7 cellular contexts compared by ENCODE assay signal in the genomic region with DNA sequence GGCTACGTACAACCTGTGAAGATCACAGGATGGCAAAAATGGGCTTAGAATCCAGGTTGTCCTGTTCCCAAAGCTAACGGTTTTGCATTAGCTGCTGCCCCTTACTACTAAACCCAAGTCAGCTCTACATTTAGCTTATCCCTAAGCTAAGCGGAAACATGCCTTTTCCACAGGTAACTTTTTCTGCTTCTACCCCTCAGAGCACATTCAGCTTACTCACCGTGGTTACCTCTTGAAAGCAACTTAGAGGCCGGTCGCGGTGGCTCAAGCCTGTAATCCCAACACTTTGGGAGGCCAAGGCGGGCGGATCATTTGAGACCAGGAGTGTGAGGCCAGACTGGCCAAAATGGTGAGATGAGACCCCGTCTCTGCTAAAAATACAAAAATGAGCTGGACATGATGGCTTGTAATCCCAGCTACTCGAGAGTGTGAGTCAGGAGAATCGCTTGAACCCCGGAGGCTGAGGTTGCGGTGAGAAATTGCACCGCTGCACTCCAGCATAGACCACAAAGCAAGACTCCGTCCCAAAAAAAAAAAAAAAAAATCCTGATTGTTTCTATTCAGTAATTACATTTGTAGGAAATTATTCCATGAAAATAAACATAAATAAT. TPM values are rescaled to one million over a fixed set of nuclear protein-coding genes. Genes with fewer than 3 reads are reported as not detected.
DNase-seq lines count a peak whose midpoint lies in the region; ATAC-seq lines count a peak whose summit lies in the region.

No MANE protein-coding gene starts in this region.

- peaks cover 2% of the 10 kb centered on the region for H3K79me1 ChIP-seq in neuronal stem cell (ENCODE audit: low read depth, low read length)

- peak overlapping the region; percentile 57 for H3K14ac ChIP-seq in neuronal stem cell (ENCODE audit: low read length)

- H3K4me2 ChIP-seq in GM23248 (ENCODE audit: unreplicated experiment) (peak overlapping the region; percentile 81), neuronal stem cell (ENCODE audit: insufficient read depth, low read length, poor library complexity, severe bottlenecking) (peak overlapping the region; percentile 51)

- no peak overlapping the region for H2BK120ac ChIP-seq in neuronal stem cell (ENCODE audit: low read depth, low read length)

- H3K4me3 ChIP-seq in GM23248 = peak overlapping the region; percentile 63
- H3K4me3 ChIP-seq in endocrine pancreas (ENCODE audit: control insufficient read depth, insufficient read depth, low read length) = peak overlapping the region; percentile 70
- H3K4me3 ChIP-seq in neuronal stem cell (ENCODE audit: low read length in 2 of 2) = peak overlapping the region; percentile 72 to 80

- DNase-seq in GM23248 (no peak), RPMI7951 (ENCODE audit: low read depth) (peak; percentile 85), neuronal stem cell (ENCODE audit: low spot score) (no peak), NCI-H1436 treated with DMSO at 0.1 percent for 48 hours (lab: John Stamatoyannopoulos, UW) (no peak)

- H3K36me3 ChIP-seq in GM23248 (ENCODE audit: low read depth) (no peaks in the 10 kb centered on the region), endocrine pancreas (ENCODE audit: control insufficient read depth, insufficient read depth, low read length) (no peaks in the 10 kb centered on the region), neuronal stem cell (replicated peaks in 1 of 2; ENCODE audit: control insufficient read depth in 2 of 2, insufficient read depth in 2 of 2, low read length in 2 of 2) (peaks cover 0 to 4% of the 10 kb centered on the region in 2 donors)

- no peak overlapping the region for H4K8ac ChIP-seq in neuronal stem cell (ENCODE audit: low read depth, low read length)

- H2BK15ac ChIP-seq in neuronal stem cell (ENCODE audit: low read length) = no peak overlapping the region

- H3F3A ChIP-seq in GM23248 (ENCODE audit: insufficient read depth) = peaks cover 12% of the 10 kb centered on the region; the same call in 1 of the 2 replicates

- H3K79me2 ChIP-seq in GM23248 (ENCODE audit: insufficient read depth) = peaks cover 43% of the 10 kb centered on the region

- no peak overlapping the region for H3K23ac ChIP-seq in neuronal stem cell (ENCODE audit: low read depth, low read length, poor library complexity)

- in situ Hi-C loops in GM23248 (cut with MboI) = no loop called here

- no peak overlapping the region for H4K91ac ChIP-seq in neuronal stem cell (ENCODE audit: low read depth, low read length, poor library complexity)

- no peak overlapping the region for H3K4ac ChIP-seq in neuronal stem cell (ENCODE audit: low read length)

- no peaks in the 10 kb centered on the region for H4K20me1 ChIP-seq in GM23248 (ENCODE audit: insufficient read depth)

- peak overlapping the region; percentile 23 for H2AK5ac ChIP-seq in neuronal stem cell (ENCODE audit: low read depth, low read length)

- H3K27ac ChIP-seq in GM23248 = peak overlapping the region; percentile 93
- H3K27ac ChIP-seq in neuronal stem cell (replicated peaks; ENCODE audit: low read length) = peak overlapping the region; percentile 93

- H3K9me3 ChIP-seq in GM23248 (ENCODE audit: low read depth) (no peaks in the 10 kb centered on the region), endocrine pancreas (ENCODE audit: control insufficient read depth, low read length) (no peaks in the 10 kb centered on the region), neuronal stem cell (replicated peaks in 1 of 2; ENCODE audit: control insufficient read depth in 2 of 2, insufficient read depth in 1 of 2, low read depth in 1 of 2, low read length in 2 of 2) (no peaks in the 10 kb centered on the region)

- H3K9ac ChIP-seq in GM23248 (peak overlapping the region; percentile 95), endocrine pancreas (ENCODE audit: control insufficient read depth, insufficient read depth, low read length) (peak overlapping the region; percentile 27), neuronal stem cell (ENCODE audit: low read depth, low read length, poor library complexity) (peak overlapping the region; percentile 71)

- no peak overlapping the region for H2BK5ac ChIP-seq in neuronal stem cell (ENCODE audit: low read length)

- H3K9me2 ChIP-seq in GM23248 (ENCODE audit: insufficient read depth) = no peaks in the 10 kb centered on the region

- H2BK12ac ChIP-seq in neuronal stem cell (ENCODE audit: low read length) = no peak overlapping the region

- ATAC-seq in HG03139 (IDR thresholded peaks at IDR 0.05; ENCODE audit: unreplicated experiment) (no peak), GM18861 (IDR thresholded peaks at IDR 0.05; ENCODE audit: unreplicated experiment) (no peak)

- 60 to 61% methylated on average over 16 of the region's 16 CpGs for WGBS in GM23248 (ENCODE audit: low coverage in 1 of 2, low lambda C conversion rate in 2 of 2, missing lambda C conversion rate in 2 of 2), 2 experiments
- no CpG with 5 or more reads among the region's 16 CpGs for WGBS in neuronal stem cell (ENCODE audit: extremely low coverage in 2 of 2, insufficient read length in 2 of 2, insufficient replicate concordance in 1 of 2), 2 donors

- peaks cover 5% of the 10 kb centered on the region for H3K4me1 ChIP-seq in GM23248 (ENCODE audit: insufficient read depth)
- H3K4me1 ChIP-seq in endocrine pancreas (ENCODE audit: control insufficient read depth, insufficient read depth, low read length) = no peaks in the 10 kb centered on the region
- peaks cover 7 to 14% of the 10 kb centered on the region in 2 donors for H3K4me1 ChIP-seq in neuronal stem cell (ENCODE audit: control insufficient read depth in 2 of 2, insufficient read depth in 1 of 2, low read depth in 1 of 2, low read length in 2 of 2)

- H3K18ac ChIP-seq in neuronal stem cell (ENCODE audit: low read length) = peak overlapping the region; percentile 13

- peak overlapping the region; percentile 94 for H2AFZ ChIP-seq in GM23248
- peak overlapping the region; percentile 82 for H2AFZ ChIP-seq in neuronal stem cell (ENCODE audit: low read length)

- H3K27me3 ChIP-seq in GM23248 (replicated peaks; ENCODE audit: insufficient read depth) (no peaks in the 10 kb centered on the region), endocrine pancreas (ENCODE audit: control insufficient read depth, insufficient read depth, low read length) (peaks cover 3% of the 10 kb centered on the region), neuronal stem cell (ENCODE audit: control insufficient read depth in 3 of 3, insufficient read depth in 3 of 3, low read depth in 1 of 3, low read length in 3 of 3) (no peaks in the 10 kb centered on the region)

RNA-seq across cellular contexts. Expression of a gene that starts 0.8 kb away (rescaled TPM):
- total RNA-seq in GM23248 (2014; rRNA removed; shearing (Covaris generic)) = 47.7 and 50.5 TPM in 2 replicates
- polyA plus RNA-seq in GM23248 (2016; fragmentation: Nextera tagmentation; extraction: Ambion mirVana) = 35.3 and 36.6 TPM in 2 replicates
- total RNA-seq in RPMI7951 (2014; rRNA removed; shearing (Covaris generic)) = 26.9 and 28.4 TPM in 2 replicates
- 36.8 TPM for polyA plus RNA-seq in neuronal stem cell (2013, experiment 1 of 2)
- polyA plus RNA-seq in neuronal stem cell (2013, experiment 2 of 2) = 38.9 TPM

RNA-seq across cellular contexts. Expression of a gene that starts 50.0 kb away (rescaled TPM):
- 113 and 127 TPM in 2 replicates for total RNA-seq in GM23248 (2014; rRNA removed; shearing (Covaris generic))
- 24.9 and 28.4 TPM in 2 replicates for polyA plus RNA-seq in GM23248 (2016; fragmentation: Nextera tagmentation; extraction: Ambion mirVana)
- 70.5 and 80.6 TPM in 2 replicates for total RNA-seq in RPMI7951 (2014; rRNA removed; shearing (Covaris generic))
- 72.7 TPM for polyA plus RNA-seq in neuronal stem cell (2013, experiment 1 of 2)
- polyA plus RNA-seq in neuronal stem cell (2013, experiment 2 of 2) = 73.8 TPM

Comparison
In these comparisons a context has a peak if more than half of its experiments do, and no peak if none do; other contexts are left out.
1. H3K9ac ChIP-seq: peak in every context shown above with its lines; median percentile 95 in GM23248; 71 in neuronal stem cell; 27 in endocrine pancreas.